Comparison of ENCODE assay signal across 16 cellular contexts in genomic region chr15:70276401-70276800, GRCh38.
DNase-seq lines count a peak whose midpoint lies in the region; ATAC-seq and TF ChIP-seq lines count a peak whose summit lies in the region.
"Had no signal": no experiment of that assay in that cellular context is flagged by ENCODE, and none has a peak within 500 bp of the region (broad histone marks: within the 10 kb centered on the region; RNA-seq: fewer than 3 reads in every experiment).

No MANE protein-coding gene starts in this region.

- H3K4me1 ChIP-seq in RWPE2 (ENCODE audit: insufficient read depth, poor library complexity, severe bottlenecking): peaks cover 6% of the 10 kb centered on the region
- no peaks in the 10 kb centered on the region for H3K4me1 ChIP-seq in upper lobe of right lung
- peaks cover 2% of the 10 kb centered on the region for H3K4me1 ChIP-seq in psoas muscle

- H3K27ac ChIP-seq in RWPE2 (ENCODE audit: poor library complexity, severe bottlenecking) (no peak overlapping the region), upper lobe of right lung (no peak overlapping the region), psoas muscle (no peak overlapping the region)
- H3K27ac ChIP-seq: BLaER1 treated with 17β-estradiol and CSF1 and Interleukin-3, amounts not matched to agents 10 nM and 100 nM had no signal

- intact Hi-C loops in upper lobe of right lung (cut with DNase I): no loop called here
- intact Hi-C loops in psoas muscle (cut with DNase I): no loop called here

- H3K27me3 ChIP-seq in RWPE2 (ENCODE audit: insufficient read depth, poor library complexity, severe bottlenecking) (no peaks in the 10 kb centered on the region), upper lobe of right lung (no peaks in the 10 kb centered on the region), psoas muscle (ENCODE audit: insufficient read depth in 3 of 3, low read length in 2 of 3) (no peaks in the 10 kb centered on the region)

- ATAC-seq in activated naive CD8-positive, alpha-beta T cell treated with anti-CD3 and anti-CD28 coated beads, Interleukin-2, amount 50 U/mL, for 24 hours: no peak
- ATAC-seq in RWPE2 (ENCODE audit: low read depth) (no peak), upper lobe of right lung (no peak), GM21390 (IDR thresholded peaks at IDR 0.05; ENCODE audit: unreplicated experiment) (no peak), psoas muscle (no peak)

- H3K27ac Mint-ChIP-seq in activated naive CD8-positive, alpha-beta T cell treated with anti-CD3 and anti-CD28 coated beads for 36 hours: peak overlapping the region; percentile 16
- H3K27ac Mint-ChIP-seq in activated naive CD8-positive, alpha-beta T cell treated with anti-CD3 and anti-CD28 coated beads, Interleukin-2, amount 50 U/mL, for 24 hours: no peak overlapping the region
- H3K27ac Mint-ChIP-seq: CD4-positive, alpha-beta T cell; H9 had no signal

- H3K36me3 ChIP-seq in RWPE2 (ENCODE audit: low read depth) (no peaks in the 10 kb centered on the region), upper lobe of right lung (no peaks in the 10 kb centered on the region), psoas muscle (ENCODE audit: insufficient read depth in 1 of 2, low read depth in 1 of 2) (no peaks in the 10 kb centered on the region)
- H3K36me3 ChIP-seq: BLaER1 treated with 17β-estradiol and CSF1 and Interleukin-3, amounts not matched to agents 10 nM and 100 nM had no signal

- no peak overlapping the region for H3K4me3 Mint-ChIP-seq in activated naive CD8-positive, alpha-beta T cell treated with anti-CD3 and anti-CD28 coated beads for 36 hours
- H3K4me3 Mint-ChIP-seq in activated naive CD8-positive, alpha-beta T cell treated with anti-CD3 and anti-CD28 coated beads, Interleukin-2, amount 50 U/mL, for 24 hours: no peak overlapping the region
- H3K4me3 Mint-ChIP-seq: CD4-positive, alpha-beta T cell; H9 had no signal

- peaks cover 16% of the 10 kb centered on the region for H3K4me1 Mint-ChIP-seq in activated naive CD8-positive, alpha-beta T cell treated with anti-CD3 and anti-CD28 coated beads for 36 hours
- H3K4me1 Mint-ChIP-seq in activated naive CD8-positive, alpha-beta T cell treated with anti-CD3 and anti-CD28 coated beads, Interleukin-2, amount 50 U/mL, for 24 hours: peaks cover 36% of the 10 kb centered on the region

- WGBS in psoas muscle, 3 donors: 96 to 98% (median 97%) methylated on average over 3 of the region's 3 CpGs

- no peaks in the 10 kb centered on the region for H3K27me3 Mint-ChIP-seq in activated naive CD8-positive, alpha-beta T cell treated with anti-CD3 and anti-CD28 coated beads for 36 hours
- peaks cover 5% of the 10 kb centered on the region for H3K27me3 Mint-ChIP-seq in activated naive CD8-positive, alpha-beta T cell treated with anti-CD3 and anti-CD28 coated beads, Interleukin-2, amount 50 U/mL, for 24 hours
- H3K27me3 Mint-ChIP-seq: CD4-positive, alpha-beta T cell had no signal

- H3K36me3 Mint-ChIP-seq in activated naive CD8-positive, alpha-beta T cell treated with anti-CD3 and anti-CD28 coated beads for 36 hours: no peaks in the 10 kb centered on the region
- H3K36me3 Mint-ChIP-seq in activated naive CD8-positive, alpha-beta T cell treated with anti-CD3 and anti-CD28 coated beads, Interleukin-2, amount 50 U/mL, for 24 hours (ENCODE audit: low read depth): no peaks in the 10 kb centered on the region

- no peaks in the 10 kb centered on the region for H3K9me3 Mint-ChIP-seq in activated naive CD8-positive, alpha-beta T cell treated with anti-CD3 and anti-CD28 coated beads for 36 hours
- no peaks in the 10 kb centered on the region for H3K9me3 Mint-ChIP-seq in activated naive CD8-positive, alpha-beta T cell treated with anti-CD3 and anti-CD28 coated beads, Interleukin-2, amount 50 U/mL, for 24 hours
- H3K9me3 Mint-ChIP-seq: CD4-positive, alpha-beta T cell; H9 had no signal

- no peak for DNase-seq in activated naive CD8-positive, alpha-beta T cell treated with anti-CD3 and anti-CD28 coated beads for 36 hours
- DNase-seq in activated naive CD8-positive, alpha-beta T cell treated with anti-CD3 and anti-CD28 coated beads, Interleukin-2, amount 50 U/mL, for 24 hours: no peak
- DNase-seq in RWPE2 (ENCODE audit: low spot score) (peak; percentile 41), mesenteric fat pad (ENCODE audit: low spot score) (peak; percentile 79), upper lobe of right lung (peak; percentile 48), NCI-H1436 (lab: John Stamatoyannopoulos, UW) (no peak), psoas muscle (no peak)
- DNase-seq: 8988T; AML-193; Calu3; CD4-positive, alpha-beta T cell; DMS 273 treated with DMSO at 0.1 percent for 48 hours; GOT3; H9 had no signal

- H3K9me3 ChIP-seq in RWPE2 (ENCODE audit: severe bottlenecking) (no peaks in the 10 kb centered on the region), upper lobe of right lung (no peaks in the 10 kb centered on the region), psoas muscle (no peaks in the 10 kb centered on the region)
- H3K9me3 ChIP-seq: BLaER1 treated with 17β-estradiol and CSF1 and Interleukin-3, amounts not matched to agents 10 nM and 100 nM had no signal

- no peak for TF ChIP-seq CTCF in RWPE2 (IDR thresholded peaks at IDR 0.05; ENCODE audit: poor library complexity, severe bottlenecking)
- TF ChIP-seq CTCF in upper lobe of right lung (IDR thresholded peaks at IDR 0.05): no peak
- no peak for TF ChIP-seq CTCF in psoas muscle (IDR thresholded peaks at IDR 0.05)

- H3K4me3 ChIP-seq in RWPE2 (ENCODE audit: severe bottlenecking) (no peak overlapping the region), upper lobe of right lung (no peak overlapping the region), psoas muscle (no peak overlapping the region)
- H3K4me3 ChIP-seq: BLaER1 treated with 17β-estradiol and CSF1 and Interleukin-3, amounts not matched to agents 10 nM and 100 nM had no signal

Comparison
In these comparisons a context has a peak if more than half of its experiments do, and no peak if none do; other contexts are left out.
1. DNase-seq: peak in RWPE2 (single experiment), mesenteric fat pad (single experiment) and upper lobe of right lung (single experiment); none in activated naive CD8-positive, alpha-beta T cell treated with anti-CD3 and anti-CD28 coated beads for 36 hours (single experiment), activated naive CD8-positive, alpha-beta T cell treated with anti-CD3 and anti-CD28 coated beads, Interleukin-2, amount 50 U/mL, for 24 hours (single experiment), NCI-H1436 (single experiment) and psoas muscle (0 of 2).